ENCODE assay signal across 1 cellular context in genomic region chr6:31702819-31703716, GRCh38.
A peak's percentile ranks its signal among the peaks of the same experiment; 100 is the strongest.
TF ChIP-seq lines count a peak whose summit lies in the region.

Gene ABHD16A, minus strand, starts transcription at chr6:31703324. Its CDS starts 43 bp downstream, at chr6:31703281.

TF ChIP-seq in HepG2, 621 proteins besides CTCF, POLR2A, EP300 and RAD21 (continued from another document and continues in another):
- TF ChIP-seq, protein P1, sequence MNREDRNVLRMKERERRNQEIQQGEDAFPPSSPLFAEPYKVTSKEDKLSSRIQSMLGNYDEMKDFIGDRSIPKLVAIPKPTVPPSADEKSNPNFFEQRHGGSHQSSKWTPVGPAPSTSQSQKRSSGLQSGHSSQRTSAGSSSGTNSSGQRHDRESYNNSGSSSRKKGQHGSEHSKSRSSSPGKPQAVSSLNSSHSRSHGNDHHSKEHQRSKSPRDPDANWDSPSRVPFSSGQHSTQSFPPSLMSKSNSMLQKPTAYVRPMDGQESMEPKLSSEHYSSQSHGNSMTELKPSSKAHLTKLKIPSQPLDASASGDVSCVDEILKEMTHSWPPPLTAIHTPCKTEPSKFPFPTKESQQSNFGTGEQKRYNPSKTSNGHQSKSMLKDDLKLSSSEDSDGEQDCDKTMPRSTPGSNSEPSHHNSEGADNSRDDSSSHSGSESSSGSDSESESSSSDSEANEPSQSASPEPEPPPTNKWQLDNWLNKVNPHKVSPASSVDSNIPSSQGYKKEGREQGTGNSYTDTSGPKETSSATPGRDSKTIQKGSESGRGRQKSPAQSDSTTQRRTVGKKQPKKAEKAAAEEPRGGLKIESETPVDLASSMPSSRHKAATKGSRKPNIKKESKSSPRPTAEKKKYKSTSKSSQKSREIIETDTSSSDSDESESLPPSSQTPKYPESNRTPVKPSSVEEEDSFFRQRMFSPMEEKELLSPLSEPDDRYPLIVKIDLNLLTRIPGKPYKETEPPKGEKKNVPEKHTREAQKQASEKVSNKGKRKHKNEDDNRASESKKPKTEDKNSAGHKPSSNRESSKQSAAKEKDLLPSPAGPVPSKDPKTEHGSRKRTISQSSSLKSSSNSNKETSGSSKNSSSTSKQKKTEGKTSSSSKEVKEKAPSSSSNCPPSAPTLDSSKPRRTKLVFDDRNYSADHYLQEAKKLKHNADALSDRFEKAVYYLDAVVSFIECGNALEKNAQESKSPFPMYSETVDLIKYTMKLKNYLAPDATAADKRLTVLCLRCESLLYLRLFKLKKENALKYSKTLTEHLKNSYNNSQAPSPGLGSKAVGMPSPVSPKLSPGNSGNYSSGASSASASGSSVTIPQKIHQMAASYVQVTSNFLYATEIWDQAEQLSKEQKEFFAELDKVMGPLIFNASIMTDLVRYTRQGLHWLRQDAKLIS (CRISPR knock-in tag; IDR thresholded peaks at IDR 0.05), result no peak
- TF ChIP-seq ZBTB7A (CRISPR knock-in tag; IDR thresholded peaks at IDR 0.05) (no peak), ZBTB42 (CRISPR knock-in tag; IDR thresholded peaks at IDR 0.05) (0 out of 2 replicates have a peak, but pooled peaks have one; percentile 13), ZSCAN21 (CRISPR knock-in tag; IDR thresholded peaks at IDR 0.05; ENCODE audit: borderline replicate concordance) (peak; percentile 82), ZC3H4 (CRISPR knock-in tag; IDR thresholded peaks at IDR 0.05; ENCODE audit: borderline replicate concordance) (no peak), ZNF567 (CRISPR knock-in tag; IDR thresholded peaks at IDR 0.05; ENCODE audit: borderline replicate concordance) (no peak), THAP7 (CRISPR knock-in tag; IDR thresholded peaks at IDR 0.05) (no peak), ZNF562 (CRISPR knock-in tag; IDR thresholded peaks at IDR 0.05; ENCODE audit: borderline replicate concordance) (no peak), KLF11 (CRISPR knock-in tag; IDR thresholded peaks at IDR 0.05) (no peak; the same call in 1 of the 2 replicates), ZBTB46 (CRISPR knock-in tag; IDR thresholded peaks at IDR 0.05; ENCODE audit: borderline replicate concordance) (no peak), SMC3 (IDR thresholded peaks at IDR 0.05; ENCODE audit: low read length) (peak; percentile 37; the same call in 1 of the 2 replicates), ZNF101 (CRISPR knock-in tag; IDR thresholded peaks at IDR 0.05; ENCODE audit: borderline replicate concordance, low read depth) (no peak), ZNF614 (CRISPR knock-in tag; IDR thresholded peaks at IDR 0.05; ENCODE audit: borderline replicate concordance) (peak; percentile 55; the same call in 1 of the 2 replicates), ZNF768 (CRISPR knock-in tag; IDR thresholded peaks at IDR 0.05) (peak; percentile 61; the same call in 1 of the 2 replicates), HCFC1 (IDR thresholded peaks at IDR 0.05; ENCODE audit: low read depth, low read length) (no peak), ZNF224 (CRISPR knock-in tag; IDR thresholded peaks at IDR 0.05) (no peak), ZNF878 (CRISPR knock-in tag; IDR thresholded peaks at IDR 0.05) (no peak), SRF (IDR thresholded peaks at IDR 0.05; ENCODE audit: low read depth, low read length) (peak; percentile 59; the same call in 1 of the 2 replicates), SPEN (CRISPR knock-in tag; IDR thresholded peaks at IDR 0.05; ENCODE audit: low read depth) (peak; percentile 93), GLI4 (CRISPR knock-in tag; IDR thresholded peaks at IDR 0.05; ENCODE audit: borderline replicate concordance) (no peak), SMAD9 (CRISPR knock-in tag; IDR thresholded peaks at IDR 0.05) (no peak), ZNF12 (CRISPR knock-in tag; IDR thresholded peaks at IDR 0.05) (peak; percentile 55; the same call in 1 of the 2 replicates), ZNF644 (CRISPR knock-in tag; IDR thresholded peaks at IDR 0.05; ENCODE audit: low read depth) (no peak), ZNF792 (CRISPR knock-in tag; IDR thresholded peaks at IDR 0.05) (0 out of 2 replicates have a peak, but pooled peaks have one; percentile 32), SP1 (IDR thresholded peaks at IDR 0.05) (no peak), SP1 (CRISPR knock-in tag; IDR thresholded peaks at IDR 0.05) (peak; percentile 83), ZBTB20 (CRISPR knock-in tag; IDR thresholded peaks at IDR 0.05; ENCODE audit: borderline replicate concordance, low read depth) (peak; percentile 61; the same call in 1 of the 2 replicates), LCORL (IDR thresholded peaks at IDR 0.05) (no peak), LCORL (CRISPR knock-in tag; IDR thresholded peaks at IDR 0.05) (peak; percentile 76; the same call in 1 of the 2 replicates), SMARCE1 (IDR thresholded peaks at IDR 0.05; ENCODE audit: borderline replicate concordance) (no peak), ZBTB7B (CRISPR knock-in tag; IDR thresholded peaks at IDR 0.05) (peak; percentile 82), KDM2A (CRISPR knock-in tag; IDR thresholded peaks at IDR 0.05; ENCODE audit: borderline replicate concordance, low read depth) (peak; percentile 89), ZNF430 (CRISPR knock-in tag; IDR thresholded peaks at IDR 0.05) (peak; percentile 8; the same call in 1 of the 2 replicates), SIX1 (CRISPR knock-in tag; IDR thresholded peaks at IDR 0.05; ENCODE audit: borderline replicate concordance) (no peak; the same call in 1 of the 2 replicates), MIXL1 (CRISPR knock-in tag; IDR thresholded peaks at IDR 0.05) (peak; percentile 66), SKI (IDR thresholded peaks at IDR 0.05; ENCODE audit: partially characterized antibody) (no peak), NONO (IDR thresholded peaks at IDR 0.05) (no peak), NONO (CRISPR knock-in tag; conservative IDR thresholded peaks at IDR 0.05) (peak; percentile 94), PHF5A (CRISPR knock-in tag; IDR thresholded peaks at IDR 0.05; ENCODE audit: low read depth, unreplicated experiment) (peak; percentile 69), CEBPZ (IDR thresholded peaks at IDR 0.05; ENCODE audit: low read length) (no peak), FOXP1 (IDR thresholded peaks at IDR 0.05) (no peak), FOXP1 (CRISPR knock-in tag; IDR thresholded peaks at IDR 0.05) (peak; percentile 74), ZBTB39 (CRISPR knock-in tag; IDR thresholded peaks at IDR 0.05) (0 out of 2 replicates have a peak, but pooled peaks have one; percentile 44), PRPF4 (IDR thresholded peaks at IDR 0.05; ENCODE audit: low read depth, low read length, poor library complexity, severe bottlenecking) (no peak), NR2F1 (CRISPR knock-in tag; IDR thresholded peaks at IDR 0.05) (no peak), BRCA1 (CRISPR knock-in tag; IDR thresholded peaks at IDR 0.05) (no peak), SIN3B (IDR thresholded peaks at IDR 0.05; ENCODE audit: low read length) (no peak), ARNTL (CRISPR knock-in tag; IDR thresholded peaks at IDR 0.05) (peak; percentile 69; the same call in 1 of the 2 replicates), JUN (CRISPR knock-in tag; IDR thresholded peaks at IDR 0.05) (no peak; the same call in 1 of the 2 replicates), ZNF564 (CRISPR knock-in tag; IDR thresholded peaks at IDR 0.05) (peak; percentile 70; the same call in 1 of the 2 replicates), ATF4 (CRISPR knock-in tag; IDR thresholded peaks at IDR 0.05) (peak in 1 of 2 experiments; percentile 73; a peak in 1 of 4 replicates), SP5 (CRISPR knock-in tag; IDR thresholded peaks at IDR 0.05; ENCODE audit: borderline replicate concordance, low read depth) (peak; percentile 96), XRCC5 (optimal IDR thresholded peaks at IDR 0.05; ENCODE audit: low read length) (peak; percentile 87), GZF1 (CRISPR knock-in tag; IDR thresholded peaks at IDR 0.05) (peak; percentile 42; the same call in 1 of the 2 replicates), ZNF256 (CRISPR knock-in tag; conservative IDR thresholded peaks at IDR 0.05) (no peak), ZNF879 (CRISPR knock-in tag; IDR thresholded peaks at IDR 0.05) (0 out of 2 replicates have a peak, but pooled peaks have one; percentile 68), TARDBP (CRISPR knock-in tag; IDR thresholded peaks at IDR 0.05) (peak; percentile 99)
- TF ChIP-seq, protein P2, sequence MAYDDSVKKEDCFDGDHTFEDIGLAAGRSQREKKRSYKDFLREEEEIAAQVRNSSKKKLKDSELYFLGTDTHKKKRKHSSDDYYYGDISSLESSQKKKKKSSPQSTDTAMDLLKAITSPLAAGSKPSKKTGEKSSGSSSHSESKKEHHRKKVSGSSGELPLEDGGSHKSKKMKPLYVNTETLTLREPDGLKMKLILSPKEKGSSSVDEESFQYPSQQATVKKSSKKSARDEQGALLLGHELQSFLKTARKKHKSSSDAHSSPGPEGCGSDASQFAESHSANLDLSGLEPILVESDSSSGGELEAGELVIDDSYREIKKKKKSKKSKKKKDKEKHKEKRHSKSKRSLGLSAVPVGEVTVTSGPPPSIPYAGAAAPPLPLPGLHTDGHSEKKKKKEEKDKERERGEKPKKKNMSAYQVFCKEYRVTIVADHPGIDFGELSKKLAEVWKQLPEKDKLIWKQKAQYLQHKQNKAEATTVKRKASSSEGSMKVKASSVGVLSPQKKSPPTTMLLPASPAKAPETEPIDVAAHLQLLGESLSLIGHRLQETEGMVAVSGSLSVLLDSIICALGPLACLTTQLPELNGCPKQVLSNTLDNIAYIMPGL (CRISPR knock-in tag; IDR thresholded peaks at IDR 0.05; ENCODE audit: borderline replicate concordance in 1 of 2, low read depth in 1 of 2), result peak; percentile 76 to 87; a peak in 3 of 4 replicates
- TF ChIP-seq, protein P3, sequence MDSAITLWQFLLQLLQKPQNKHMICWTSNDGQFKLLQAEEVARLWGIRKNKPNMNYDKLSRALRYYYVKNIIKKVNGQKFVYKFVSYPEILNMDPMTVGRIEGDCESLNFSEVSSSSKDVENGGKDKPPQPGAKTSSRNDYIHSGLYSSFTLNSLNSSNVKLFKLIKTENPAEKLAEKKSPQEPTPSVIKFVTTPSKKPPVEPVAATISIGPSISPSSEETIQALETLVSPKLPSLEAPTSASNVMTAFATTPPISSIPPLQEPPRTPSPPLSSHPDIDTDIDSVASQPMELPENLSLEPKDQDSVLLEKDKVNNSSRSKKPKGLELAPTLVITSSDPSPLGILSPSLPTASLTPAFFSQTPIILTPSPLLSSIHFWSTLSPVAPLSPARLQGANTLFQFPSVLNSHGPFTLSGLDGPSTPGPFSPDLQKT (CRISPR knock-in tag; IDR thresholded peaks at IDR 0.05; ENCODE audit: borderline replicate concordance), result no peak
